ENCODE assay signal across 36 cellular contexts in genomic region chr7:35386816-35387429, GRCh38.
"Had no signal": no experiment of that assay in that cellular context is flagged by ENCODE, and none has a peak within 500 bp of the region (broad histone marks: within the 10 kb centered on the region; RNA-seq: fewer than 3 reads in every experiment).

No MANE protein-coding gene starts in this region.

- H3K27me3 ChIP-seq: brain microvascular endothelial cell, MG63, Peyer's patch had no signal

- ATAC-seq: activated CD8-positive, alpha-beta memory T cell treated with anti-CD3 and anti-CD28 coated beads, Interleukin-2, amount 10 ng/mL, durations not matched to agents 7 days and 5 days; PC-3 had no signal

- H3K27ac ChIP-seq: brain microvascular endothelial cell, Peyer's patch, VCaP had no signal

- DNase-seq: activated B cell treated with CpG ODN at 0.5 μM for 24 hours; activated CD4-positive, alpha-beta memory T cell treated with anti-CD3 and anti-CD28 coated beads for 36 hours; activated CD4-positive, alpha-beta T cell treated with anti-CD3 and anti-CD28 coated beads for 4 hours; activated CD4-positive, alpha-beta T cell treated with anti-CD3 and anti-CD28 coated beads, Interleukin-2, amount 50 U/mL, for 1 hour; activated CD4-positive, CD25-positive, alpha-beta regulatory T cell treated with anti-CD3 and anti-CD28 coated beads, Interleukin-2, amount 50 U/mL, for 72 hours; activated CD8-positive, alpha-beta memory T cell treated with anti-CD3 and anti-CD28 coated beads for 24 hours; activated CD8-positive, alpha-beta memory T cell treated with anti-CD3 and anti-CD28 coated beads, Interleukin-2, amount 10 ng/mL, durations not matched to agents 7 days and 5 days; activated CD8-positive, alpha-beta memory T cell treated with anti-CD3 and anti-CD28 coated beads, Interleukin-2, amount 50 U/mL, for 48 hours; activated effector memory CD4-positive, alpha-beta T cell treated with Interleukin-2 at 50 U/mL for 16 hours; activated naive CD4-positive, alpha-beta T cell; activated naive CD4-positive, alpha-beta T cell treated with anti-CD3 and anti-CD28 coated beads, Interleukin-2, amount 50 U/mL, for 16 hours; activated naive CD8-positive, alpha-beta T cell treated with anti-CD3 and anti-CD28 coated beads for 36 hours; activated T-cell treated with anti-CD3 and anti-CD28 coated beads, Interleukin-2, amount 50 U/mL, for 48 hours; amniotic stem cell; aorta; brain microvascular endothelial cell; Kasumi-1; KG1; MG63; NCI-H1048; NCI-H1105 treated with DMSO at 0.1 percent for 48 hours; NCI-H1436; NCI-H1694 treated with DMSO at 0.1 percent for 48 hours; NCI-H2029; NCI-H345; NCI-H524 treated with DMSO at 0.1 percent for 48 hours; NCI-H748 treated with DMSO at 0.1 percent for 48 hours; NK-92 treated with Interleukin-12 subunit alpha and Interleukin-12 subunit beta, amount 100 ng/mL, for 24 hours; PC-3; Peyer's patch; RPMI8226; SW 1271; T-helper 1 cell; T-helper 2 cell; T-helper 9 cell had no signal

- H3K4me1 ChIP-seq: Peyer's patch had no signal

- H3K36me3 ChIP-seq: brain microvascular endothelial cell, MG63, Peyer's patch had no signal

- H3K9me3 ChIP-seq: MG63, Peyer's patch had no signal

- H3K4me3 ChIP-seq: MG63, Peyer's patch had no signal
